In genomic region chr7:18505870-18506460, GRCh38 we compare ENCODE assay signal across 9 cellular contexts. TPM values are rescaled to one million over a fixed set of nuclear protein-coding genes. Genes with fewer than 3 reads are reported as not detected.
DNase-seq lines count a peak whose midpoint lies in the region; ATAC-seq and TF ChIP-seq lines count a peak whose summit lies in the region.
"Had no signal": no experiment of that assay in that cellular context is flagged by ENCODE, and none has a peak within 500 bp of the region (broad histone marks: within the 10 kb centered on the region; RNA-seq: fewer than 3 reads in every experiment).

No MANE protein-coding gene starts in this region.

- POLR2A ChIA-PET in BJ (lab: Charles Lee): interaction anchor here (0.9 to 1.3 kb wide), 2 partner anchors 10 to 15 kb away, joined by 3 to 4 read pairs; partner anchors contain the start of gene HDAC9
- POLR2A ChIA-PET in naive thymus-derived CD4-positive, alpha-beta T cell (lab: Charles Lee): no interaction called here

- TF ChIP-seq CTCF in BJ (IDR thresholded peaks at IDR 0.05; ENCODE audit: insufficient read depth, low read depth, low read length): no peak
- no peak for TF ChIP-seq CTCF in fibroblast of lung (conservative IDR thresholded peaks at IDR 0.05 in 1 of 2, IDR thresholded peaks at IDR 0.05 in 1 of 2; ENCODE audit: low read depth in 1 of 2, low read length in 2 of 2)

- H3K4me3 Mint-ChIP-seq in naive thymus-derived CD4-positive, alpha-beta T cell: no peak overlapping the region
- H3K4me3 Mint-ChIP-seq: T-helper 1 cell treated with Interleukin-12 subunit alpha and Interleukin-12 subunit beta and Interleukin-4 antibody, amounts not matched to agents 30 μg/mL and 1 μg/mL, for 36 hours had no signal

- H3K4me1 ChIP-seq in fibroblast of lung (ENCODE audit: control insufficient read depth, extremely low read depth, insufficient read depth, low read length): peaks cover 6% of the 10 kb centered on the region
- no peaks in the 10 kb centered on the region for H3K4me1 ChIP-seq in naive thymus-derived CD4-positive, alpha-beta T cell (ENCODE audit: control insufficient read depth in 2 of 2, insufficient read depth in 2 of 2, low read length in 2 of 2)

- H3K27ac Mint-ChIP-seq in naive thymus-derived CD4-positive, alpha-beta T cell: no peak overlapping the region
- H3K27ac Mint-ChIP-seq: T-helper 1 cell treated with Interleukin-12 subunit alpha and Interleukin-12 subunit beta and Interleukin-4 antibody, amounts not matched to agents 30 μg/mL and 1 μg/mL, for 36 hours had no signal

- H3K36me3 ChIP-seq in BJ (ENCODE audit: control insufficient read depth, insufficient read depth, low read length): no peaks in the 10 kb centered on the region
- no peaks in the 10 kb centered on the region for H3K36me3 ChIP-seq in fibroblast of lung (ENCODE audit: control insufficient read depth, insufficient read depth, low read length)
- H3K36me3 ChIP-seq in naive thymus-derived CD4-positive, alpha-beta T cell (ENCODE audit: control insufficient read depth in 2 of 3, insufficient read depth in 3 of 3, low read length in 3 of 3): no peaks in the 10 kb centered on the region

- no peaks in the 10 kb centered on the region for H3K27me3 Mint-ChIP-seq in naive thymus-derived CD4-positive, alpha-beta T cell

- peak overlapping the region; percentile 40 for H3K27ac ChIP-seq in fibroblast of lung (ENCODE audit: insufficient read depth, low read length)
- H3K27ac ChIP-seq in naive thymus-derived CD4-positive, alpha-beta T cell (ENCODE audit: low read depth, low read length): no peak overlapping the region

- peaks cover 0 to 16% (median 0%) of the 10 kb centered on the region in 7 donors for H3K4me1 Mint-ChIP-seq in naive thymus-derived CD4-positive, alpha-beta T cell

- intact Hi-C loops in naive thymus-derived CD4-positive, alpha-beta T cell (cut with micrococcal nuclease): no loop called here

- peak overlapping the region; percentile 19 for H3K4me2 ChIP-seq in fibroblast of lung (ENCODE audit: extremely low read depth, insufficient read depth, low read length)

- no peaks in the 10 kb centered on the region for H3K79me2 ChIP-seq in fibroblast of lung (ENCODE audit: control insufficient read depth, insufficient read depth, low read length)

- peak; percentile 49 for DNase-seq in BJ (ENCODE audit: low read depth)
- peak; percentile 25 to 76 for DNase-seq in fibroblast of lung (ENCODE audit: low read depth in 2 of 2)
- DNase-seq in activated CD4-positive, CD25-positive, alpha-beta regulatory T cell (lab: John Stamatoyannopoulos, UW): no peak
- DNase-seq in naive thymus-derived CD4-positive, alpha-beta T cell: no peak
- DNase-seq in dermis blood vessel endothelial cell: no peak
- no peak for DNase-seq in T-helper 9 cell

- no peaks in the 10 kb centered on the region for H3K36me3 Mint-ChIP-seq in naive thymus-derived CD4-positive, alpha-beta T cell

- H3K9me3 ChIP-seq in fibroblast of lung (ENCODE audit: control insufficient read depth, insufficient read depth, low read depth, low read length): no peaks in the 10 kb centered on the region
- no peaks in the 10 kb centered on the region for H3K9me3 ChIP-seq in naive thymus-derived CD4-positive, alpha-beta T cell (ENCODE audit: control insufficient read depth in 2 of 3, low read length in 3 of 3)

- CTCF ChIA-PET in BJ (lab: Yijun Ruan, JAX): interaction anchor here (1.5 to 1.9 kb wide), 3 partner anchors 10 to 153 kb away, joined by 4 to 8 read pairs (median 5); partner anchors contain the start of gene HDAC9
- CTCF ChIA-PET in naive thymus-derived CD4-positive, alpha-beta T cell (lab: Charles Lee): no interaction called here

- peaks cover 0 to 8% (median 0%) of the 10 kb centered on the region in 11 donors for H3K9me3 Mint-ChIP-seq in naive thymus-derived CD4-positive, alpha-beta T cell
- H3K9me3 Mint-ChIP-seq: T-helper 1 cell treated with Interleukin-12 subunit alpha and Interleukin-12 subunit beta and Interleukin-4 antibody, amounts not matched to agents 30 μg/mL and 1 μg/mL, for 36 hours had no signal

- no peak overlapping the region for H2AFZ ChIP-seq in fibroblast of lung (ENCODE audit: low read length)

- no peaks in the 10 kb centered on the region for H4K20me1 ChIP-seq in fibroblast of lung (ENCODE audit: control insufficient read depth, extremely low read depth, insufficient read depth, low read length)

- H3K9ac ChIP-seq in fibroblast of lung (ENCODE audit: insufficient read depth, low read length): no peak overlapping the region

- peak; percentile 56 for ATAC-seq in GM21360 (IDR thresholded peaks at IDR 0.05; ENCODE audit: unreplicated experiment)
- ATAC-seq in HG03460 (IDR thresholded peaks at IDR 0.05; ENCODE audit: unreplicated experiment): peak; percentile 34
- ATAC-seq in naive thymus-derived CD4-positive, alpha-beta T cell: no peak

- no peaks in the 10 kb centered on the region for H3K27me3 ChIP-seq in BJ (ENCODE audit: control insufficient read depth, insufficient read depth, low read length)
- H3K27me3 ChIP-seq in fibroblast of lung (ENCODE audit: control insufficient read depth, insufficient read depth, low read length): no peaks in the 10 kb centered on the region
- no peaks in the 10 kb centered on the region for H3K27me3 ChIP-seq in naive thymus-derived CD4-positive, alpha-beta T cell (ENCODE audit: control insufficient read depth in 2 of 2, insufficient read depth in 2 of 2, low read length in 2 of 2)

- no peak overlapping the region for H3K4me3 ChIP-seq in BJ (ENCODE audit: low read depth, low read length)
- no peak overlapping the region for H3K4me3 ChIP-seq in fibroblast of lung (replicated peaks in 1 of 4; ENCODE audit: control extremely low read depth in 1 of 4, insufficient read depth in 1 of 4, low read depth in 3 of 4, low read length in 4 of 4)
- no peak overlapping the region for H3K4me3 ChIP-seq in naive thymus-derived CD4-positive, alpha-beta T cell (ENCODE audit: low read length)

RNA-seq across cellular contexts. Expression of gene HDAC9, which starts 10.4 kb away (rescaled TPM):
- 12.5 and 14.7 TPM in 2 replicates for polyA plus RNA-seq in BJ (2011; rRNA removed)
- 21.8 and 24.0 TPM in 2 replicates for polyA minus RNA-seq in BJ (2011; rRNA and poly(A)+ RNA removed)
- total RNA-seq in fibroblast of lung: 3.6 and 7.9 TPM in 2 replicates
- polyA plus RNA-seq in fibroblast of lung: 2.9 and 5.0 TPM in 2 replicates
- polyA plus RNA-seq in fibroblast of lung (2012): 1.3 and 3.2 TPM in 2 replicates
- polyA minus RNA-seq in fibroblast of lung (ENCODE audit: low replicate concordance): 2.4 and 5.8 TPM in 2 replicates
- 10 to 100 TPM in 1 of 5 experiments, 1 to 10 TPM in 2, under 1 TPM in 2; 0.08 to 32.1 (median 1.5) TPM for total RNA-seq in naive thymus-derived CD4-positive, alpha-beta T cell
- polyA plus RNA-seq in naive thymus-derived CD4-positive, alpha-beta T cell: under 1 TPM; 0.10 to 0.28 TPM
- total RNA-seq in dermis blood vessel endothelial cell: 2.7 and 3.9 TPM in 2 replicates

Comparison
In these comparisons a context has a peak if more than half of its experiments do, and no peak if none do; other contexts are left out.
1. DNase-seq: peak in BJ (single experiment) and fibroblast of lung (2 of 2); none in activated CD4-positive, CD25-positive, alpha-beta regulatory T cell (0 of 4), naive thymus-derived CD4-positive, alpha-beta T cell (0 of 9), dermis blood vessel endothelial cell (single experiment) and T-helper 9 cell (single experiment).